ENCODE assay signal across 31 cellular contexts in the genomic region with DNA sequence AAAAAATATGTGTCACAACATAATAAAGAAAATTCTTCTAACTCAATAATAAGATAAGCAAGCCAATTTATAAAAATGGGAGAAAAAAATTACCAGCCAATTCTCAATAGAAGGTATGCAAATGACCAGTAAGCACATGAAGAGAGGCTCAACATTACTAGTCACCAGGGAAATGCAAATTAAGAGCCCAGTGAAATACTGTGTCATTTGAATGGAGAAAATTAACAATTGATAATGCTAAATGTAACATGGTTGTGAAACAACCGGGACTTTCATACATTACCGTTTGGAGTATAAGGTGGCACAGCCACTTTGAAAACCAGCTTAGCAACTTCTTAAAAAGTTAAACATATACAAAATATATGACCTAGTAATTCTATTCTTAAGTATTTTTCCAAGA.
"Had no signal": no experiment of that assay in that cellular context is flagged by ENCODE, and none has a peak within 500 bp of the region (broad histone marks: within the 10 kb centered on the region; RNA-seq: fewer than 3 reads in every experiment).

No MANE protein-coding gene starts in this region.

- H3K9me3 ChIP-seq: adrenal gland, body of pancreas had no signal

- ATAC-seq: activated CD8-positive, alpha-beta T cell treated with anti-CD3 and anti-CD28 coated beads for 36 hours; activated naive CD4-positive, alpha-beta T cell treated with anti-CD3 and anti-CD28 coated beads, Interleukin-2, amount 50 U/mL, for 72 hours; activated T-cell treated with anti-CD3 and anti-CD28 coated beads, Interleukin-2, amount 50 U/mL, for 4 hours; activated T-cell treated with anti-CD3 and anti-CD28 coated beads, Interleukin-2, amount 50 U/mL, for 72 hours; activated T-helper 17 cell treated with anti-CD3 and anti-CD28 coated beads, Interleukin-2, amount 50 U/mL, for 72 hours; body of pancreas had no signal

- H3K36me3 ChIP-seq: adrenal gland, brain microvascular endothelial cell, breast epithelium had no signal

- H3K4me1 ChIP-seq: adrenal gland, body of pancreas, breast epithelium had no signal

- H3K27ac ChIP-seq: adrenal gland, body of pancreas, brain microvascular endothelial cell, breast epithelium, VCaP had no signal

- H3K4me3 ChIP-seq: adrenal gland, body of pancreas, breast epithelium had no signal

- H3K27me3 ChIP-seq: adrenal gland, body of pancreas, brain microvascular endothelial cell, breast epithelium had no signal

- DNase-seq: activated B cell treated with CpG ODN at 0.5 μM for 24 hours; activated CD4-positive, alpha-beta memory T cell treated with anti-CD3 and anti-CD28 coated beads for 36 hours; activated CD4-positive, alpha-beta T cell treated with anti-CD3 and anti-CD28 coated beads for 4 hours; activated CD4-positive, alpha-beta T cell treated with anti-CD3 and anti-CD28 coated beads, Interleukin-2, amount 10 ng/mL, durations not matched to agents 24 days and 14 days; activated CD4-positive, alpha-beta T cell treated with anti-CD3 and anti-CD28 coated beads, Interleukin-2, amount 50 U/mL, for 1 hour; activated CD4-positive, alpha-beta T cell treated with anti-CD3 and anti-CD28 coated beads, Interleukin-2, amount 50 U/mL, for 4 hours; activated CD4-positive, CD25-positive, alpha-beta regulatory T cell treated with anti-CD3 and anti-CD28 coated beads, Interleukin-2, amount 50 U/mL, for 72 hours; activated CD8-positive, alpha-beta memory T cell treated with anti-CD3 and anti-CD28 coated beads, Interleukin-2, amount 50 U/mL, for 4 hours; activated CD8-positive, alpha-beta T cell treated with anti-CD3 and anti-CD28 coated beads for 36 hours; activated effector memory CD4-positive, alpha-beta T cell treated with anti-CD3 and anti-CD28 coated beads, Interleukin-2, amount 50 U/mL, for 16 hours; activated gamma-delta T cell treated with Interleukin-2 at 50 U/mL for 16 hours; activated naive CD4-positive, alpha-beta T cell; activated naive CD4-positive, alpha-beta T cell treated with anti-CD3 and anti-CD28 coated beads for 36 hours; activated naive CD4-positive, alpha-beta T cell treated with anti-CD3 and anti-CD28 coated beads, Interleukin-2, amount 50 U/mL, for 16 hours; activated naive CD8-positive, alpha-beta T cell treated with anti-CD3 and anti-CD28 coated beads for 36 hours; activated T-cell treated with anti-CD3 and anti-CD28 coated beads for 4 hours; activated T-cell treated with anti-CD3 and anti-CD28 coated beads, Interleukin-2, amount 50 U/mL, for 1 hour; activated T-cell treated with anti-CD3 and anti-CD28 coated beads, Interleukin-2, amount 50 U/mL, for 4 hours; activated T-cell treated with anti-CD3 and anti-CD28 coated beads, Interleukin-2, amount 50 U/mL, for 72 hours; adrenal gland; amniotic stem cell; aorta; body of pancreas; brain microvascular endothelial cell; central memory CD4-positive, alpha-beta T cell; T-helper 2 cell; T-helper 9 cell had no signal
